8 cellular contexts compared by ENCODE assay signal in the genomic region with DNA sequence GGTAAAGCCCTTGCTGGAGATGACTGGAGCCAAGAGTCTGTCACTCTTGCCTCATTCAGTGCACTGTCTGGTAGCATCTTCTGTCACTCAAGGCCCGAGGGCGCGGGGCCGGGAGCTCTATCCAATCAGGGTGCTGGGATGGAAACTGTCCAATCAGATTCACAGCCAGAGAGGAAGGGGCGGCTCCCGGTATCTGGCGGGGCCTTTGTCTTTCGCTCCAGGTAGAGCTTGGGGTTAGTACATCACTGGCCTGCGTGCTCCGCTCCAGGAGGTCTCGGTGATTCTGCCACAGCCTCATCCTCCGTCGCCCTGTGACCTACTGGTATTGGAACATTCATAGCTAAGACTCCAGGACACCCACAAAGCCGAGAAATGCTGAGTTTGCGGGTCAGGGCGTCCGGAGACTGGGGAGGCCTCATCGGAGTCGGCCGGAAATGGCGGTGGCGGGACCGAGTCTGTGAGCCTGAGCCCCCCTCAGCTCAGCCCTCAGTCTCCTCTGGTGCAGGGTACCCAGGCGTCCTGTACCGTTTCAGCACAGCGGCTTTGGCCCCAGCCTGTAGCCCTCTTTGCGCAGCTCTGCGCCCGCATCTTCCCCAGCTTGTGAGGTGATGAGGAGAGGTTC. TPM values are rescaled to one million over a fixed set of nuclear protein-coding genes. Genes with fewer than 3 reads are reported as not detected.
DNase-seq lines count a peak whose midpoint lies in the region; ATAC-seq, FAIRE-seq and TF ChIP-seq lines count a peak whose summit lies in the region.

No MANE protein-coding gene starts in this region.

- H3K27ac Mint-ChIP-seq in CD14-positive monocyte: peak overlapping the region in 2 of 7 donors; percentile 27 to 68
- peak overlapping the region; percentile 72 for H3K27ac Mint-ChIP-seq in activated naive CD8-positive, alpha-beta T cell

- H3K4me3 ChIP-seq in cardiac muscle cell (peak overlapping the region; percentile 49), pancreas (peak overlapping the region in 3 of 4 donors; percentile 4 to 47 (median 21)), thymus (ENCODE audit: low read length) (peak overlapping the region; percentile 42)

- TF ChIP-seq CTCF in CD14-positive monocyte (IDR thresholded peaks at IDR 0.05) (no peak), cardiac muscle cell (IDR thresholded peaks at IDR 0.05; ENCODE audit: low read depth, low read length) (no peak), pancreas (IDR thresholded peaks at IDR 0.05) (no peak)

- H3K4me1 Mint-ChIP-seq in CD14-positive monocyte: peaks cover 10% of the 10 kb centered on the region
- H3K4me1 Mint-ChIP-seq in activated naive CD8-positive, alpha-beta T cell (ENCODE audit: low read depth): peaks cover 6% of the 10 kb centered on the region

- no peaks in the 10 kb centered on the region for H3K9me3 ChIP-seq in cardiac muscle cell (ENCODE audit: low read depth)
- no peaks in the 10 kb centered on the region for H3K9me3 ChIP-seq in pancreas
- no peaks in the 10 kb centered on the region for H3K9me3 ChIP-seq in thymus (ENCODE audit: control insufficient read depth)

- DNase-seq in CD14-positive monocyte (ENCODE audit: low spot score) (peak; percentile 79), HT1080 (ENCODE audit: low read depth) (peak; percentile 78), SHP77 treated with DMSO at 0.1 percent for 48 hours (lab: John Stamatoyannopoulos, UW) (peak; percentile 88), cardiac muscle cell (ENCODE audit: low read depth in 1 of 2, low spot score in 1 of 2) (peak; percentile 92 to 94), pancreas (peak; percentile 75 to 90 (median 84))

- H3K27ac ChIP-seq in cardiac muscle cell (no peak overlapping the region), pancreas (no peak overlapping the region), thymus (ENCODE audit: low read depth) (no peak overlapping the region)

- 3 to 7% methylated on average over 29 of the region's 29 CpGs for WGBS in pancreas, 2 donors
- whole genome bisulfite sequencing in thymus: 4% methylated on average over 29 of the region's 29 CpGs

- H3K27me3 Mint-ChIP-seq in CD14-positive monocyte (ENCODE audit: low read depth in 3 of 3): peaks cover 0 to 7% (median 4%) of the 10 kb centered on the region in 3 donors
- H3K27me3 Mint-ChIP-seq in activated naive CD8-positive, alpha-beta T cell: no peaks in the 10 kb centered on the region

- H3K36me3 Mint-ChIP-seq in CD14-positive monocyte: no peaks in the 10 kb centered on the region
- H3K36me3 Mint-ChIP-seq in activated naive CD8-positive, alpha-beta T cell: no peaks in the 10 kb centered on the region

- H3K36me3 ChIP-seq in cardiac muscle cell (no peaks in the 10 kb centered on the region), pancreas (no peaks in the 10 kb centered on the region), thymus (ENCODE audit: control insufficient read depth, insufficient read depth) (no peaks in the 10 kb centered on the region)

- H3K4me3 Mint-ChIP-seq in CD14-positive monocyte: peak overlapping the region; percentile 73 to 90
- peak overlapping the region; percentile 93 for H3K4me3 Mint-ChIP-seq in activated naive CD8-positive, alpha-beta T cell

- intact Hi-C loops in CD14-positive monocyte (cut with micrococcal nuclease): no loop called here
- intact Hi-C loops in pancreas (cut with DNase I): no loop called here

- H3K4me1 ChIP-seq in cardiac muscle cell (ENCODE audit: low read depth): no peaks in the 10 kb centered on the region
- H3K4me1 ChIP-seq in pancreas: no peaks in the 10 kb centered on the region
- H3K4me1 ChIP-seq in thymus (ENCODE audit: control insufficient read depth, insufficient read depth, low read length): no peaks in the 10 kb centered on the region

- H3K27me3 ChIP-seq in cardiac muscle cell (no peaks in the 10 kb centered on the region), pancreas (no peaks in the 10 kb centered on the region), thymus (ENCODE audit: control insufficient read depth, insufficient read depth) (no peaks in the 10 kb centered on the region)

- peak; percentile 99 for ATAC-seq in GM19452 (IDR thresholded peaks at IDR 0.05; ENCODE audit: unreplicated experiment)
- peak; percentile 100 for ATAC-seq in pancreas

- peak; percentile 56 for FAIRE-seq in pancreas (lab: Jason Lieb, UNC)

- H3K9me3 Mint-ChIP-seq in CD14-positive monocyte: peaks cover 10 to 54% (median 42%) of the 10 kb centered on the region in 7 donors
- no peaks in the 10 kb centered on the region for H3K9me3 Mint-ChIP-seq in activated naive CD8-positive, alpha-beta T cell (ENCODE audit: low read depth)

RNA-seq across cellular contexts. Expression of gene ZNF430, which starts 20.6 kb away (rescaled TPM):
- polyA plus RNA-seq in CD14-positive monocyte: 10 to 100 TPM in 1 of 2 donors, 1 to 10 TPM in 1; 5.7 to 11.6 TPM
- 2.9 and 5.3 TPM in 2 replicates for total RNA-seq in HT1080 (2014; rRNA removed; shearing (Covaris generic))
- polyA plus RNA-seq in HT1080 (2015; cell fraction: cytosol; rRNA removed): 2.4 and 3.8 TPM in 2 replicates
- polyA plus RNA-seq in HT1080 (2015; cell fraction: nucleus; rRNA removed): 5.5 and 7.3 TPM in 2 replicates
- total RNA-seq in cardiac muscle cell: 12.0 and 18.6 TPM in 2 replicates
- 6.3 and 13.5 TPM in 2 replicates for polyA plus RNA-seq in cardiac muscle cell
- total RNA-seq in pancreas: 1 to 10 TPM; 4.9 to 9.1 (median 5.7) TPM
- polyA plus RNA-seq in pancreas: 1 to 10 TPM; 2.1 to 2.5 TPM
- 7.2 TPM for polyA plus RNA-seq in thymus
